Comparison of ENCODE assay signal across 12 cellular contexts in genomic region chr6:148530976-148531375, GRCh38.
A peak's percentile ranks its signal among the peaks of the same experiment; 100 is the strongest.
DNase-seq lines count a peak whose midpoint lies in the region; ATAC-seq and TF ChIP-seq lines count a peak whose summit lies in the region.
"Had no signal": no experiment of that assay in that cellular context is flagged by ENCODE, and none has a peak within 500 bp of the region (broad histone marks: within the 10 kb centered on the region; RNA-seq: fewer than 3 reads in every experiment).

No MANE protein-coding gene starts in this region.

- no peak overlapping the region for H3K4me3 Mint-ChIP-seq in neural crest cell
- H3K4me3 Mint-ChIP-seq in activated naive CD4-positive, alpha-beta T cell treated with anti-CD3 and anti-CD28 coated beads for 36 hours: no peak overlapping the region
- H3K4me3 Mint-ChIP-seq: stimulated activated naive CD8-positive, alpha-beta T cell treated with anti-CD3 and anti-CD28 coated beads, Interleukin-15, Interleukin-2, amounts not matched to agents 100 ng/mL and 50 ng/mL, for 24 hours had no signal

- DNase-seq in left ventricle myocardium inferior (no peak), Right ventricle myocardium inferior (ENCODE audit: missing footprints) (no peak), coronary artery (ENCODE audit: low spot score) (no peak), neural crest cell (ENCODE audit: low read depth, low spot score) (no peak), GOT3 (lab: John Stamatoyannopoulos, UW) (no peak), hippocampal formation (lab: John Stamatoyannopoulos, UW) (no peak)
- no peak for DNase-seq in activated CD4-positive, alpha-beta T cell treated with anti-CD3 and anti-CD28 coated beads for 48 hours
- DNase-seq in activated naive CD4-positive, alpha-beta T cell treated with anti-CD3 and anti-CD28 coated beads for 36 hours: no peak
- DNase-seq: activated CD8-positive, alpha-beta memory T cell treated with anti-CD3 and anti-CD28 coated beads, Interleukin-2, amount 50 U/mL, for 48 hours; stimulated activated CD4-positive, alpha-beta T cell treated with anti-CD3 and anti-CD28 coated beads, Interleukin-4, amount 100 ng/mL, for 1 hour had no signal

- H3K9me3 Mint-ChIP-seq in neural crest cell: no peaks in the 10 kb centered on the region
- H3K9me3 Mint-ChIP-seq in activated naive CD4-positive, alpha-beta T cell treated with anti-CD3 and anti-CD28 coated beads for 36 hours: no peaks in the 10 kb centered on the region
- H3K9me3 Mint-ChIP-seq: stimulated activated naive CD8-positive, alpha-beta T cell treated with anti-CD3 and anti-CD28 coated beads, Interleukin-15, Interleukin-2, amounts not matched to agents 100 ng/mL and 50 ng/mL, for 24 hours had no signal

- H3K9me3 ChIP-seq in left ventricle myocardium inferior (replicated peaks): no peaks in the 10 kb centered on the region

- H3K27me3 ChIP-seq in left ventricle myocardium inferior (ENCODE audit: low read depth): no peaks in the 10 kb centered on the region

- TF ChIP-seq CTCF in left ventricle myocardium inferior (IDR thresholded peaks at IDR 0.05; ENCODE audit: borderline replicate concordance) (no peak), coronary artery (IDR thresholded peaks at IDR 0.05) (no peak), neural crest cell (conservative IDR thresholded peaks at IDR 0.05) (no peak)

- H3K4me1 Mint-ChIP-seq in neural crest cell: peaks cover 22% of the 10 kb centered on the region
- no peaks in the 10 kb centered on the region for H3K4me1 Mint-ChIP-seq in activated naive CD4-positive, alpha-beta T cell treated with anti-CD3 and anti-CD28 coated beads for 36 hours (ENCODE audit: low read depth)

- peaks cover 74% of the 10 kb centered on the region for H3K36me3 ChIP-seq in left ventricle myocardium inferior

- H3K27ac ChIP-seq in left ventricle myocardium inferior (replicated peaks): peak overlapping the region; percentile 57
- H3K27ac ChIP-seq in coronary artery: peak overlapping the region; percentile 66 to 68
- H3K27ac ChIP-seq: PC-9 had no signal

- no peak overlapping the region for H3K4me3 ChIP-seq in left ventricle myocardium inferior
- peak overlapping the region; percentile 59 for H3K4me3 ChIP-seq in coronary artery
- H3K4me3 ChIP-seq: PC-9 had no signal

- intact Hi-C loops in left ventricle myocardium inferior (cut with micrococcal nuclease) (no loop called here), Right ventricle myocardium inferior (cut with DNase I) (no loop called here)
- intact Hi-C loops in activated naive CD4-positive, alpha-beta T cell treated with anti-CD3 and anti-CD28 coated beads for 36 hours (cut with micrococcal nuclease): no loop called here

- peak overlapping the region; percentile 92 for H3K27ac Mint-ChIP-seq in neural crest cell (ENCODE audit: unreplicated experiment)
- no peak overlapping the region for H3K27ac Mint-ChIP-seq in activated naive CD4-positive, alpha-beta T cell treated with anti-CD3 and anti-CD28 coated beads for 36 hours
- H3K27ac Mint-ChIP-seq: stimulated activated naive CD8-positive, alpha-beta T cell treated with anti-CD3 and anti-CD28 coated beads, Interleukin-15, Interleukin-2, amounts not matched to agents 100 ng/mL and 50 ng/mL, for 24 hours had no signal

- no peak for ATAC-seq in Right ventricle myocardium inferior

- H3K27me3 Mint-ChIP-seq in neural crest cell (ENCODE audit: low read depth): no peaks in the 10 kb centered on the region
- peaks cover 7% of the 10 kb centered on the region for H3K27me3 Mint-ChIP-seq in activated naive CD4-positive, alpha-beta T cell treated with anti-CD3 and anti-CD28 coated beads for 36 hours (ENCODE audit: low read depth)

- peaks cover 39% of the 10 kb centered on the region for H3K4me1 ChIP-seq in left ventricle myocardium inferior

- H3K36me3 Mint-ChIP-seq in neural crest cell (ENCODE audit: low read depth): peaks cover 53% of the 10 kb centered on the region
- no peaks in the 10 kb centered on the region for H3K36me3 Mint-ChIP-seq in activated naive CD4-positive, alpha-beta T cell treated with anti-CD3 and anti-CD28 coated beads for 36 hours (ENCODE audit: low read depth)

- CTCF ChIA-PET in activated naive CD4-positive, alpha-beta T cell treated with anti-CD3 and anti-CD28 coated beads for 36 hours (lab: Charles Lee): no interaction called here
